ENCODE assay signal across 28 cellular contexts in genomic region chr6:153493501-153493900, GRCh38.
"Had no signal": no experiment of that assay in that cellular context is flagged by ENCODE, and none has a peak within 500 bp of the region (broad histone marks: within the 10 kb centered on the region; RNA-seq: fewer than 3 reads in every experiment).

No MANE protein-coding gene starts in this region.

- H3K36me3 Mint-ChIP-seq: naive B cell; naive thymus-derived CD8-positive, alpha-beta T cell; natural killer cell treated with Interleukin-12 subunit alpha and Interleukin-12 subunit beta and Interleukin-15 and Interleukin-18, amount 100 ng/mL, for 72 hours; stimulated activated memory B cell treated with anti-CD40 and anti-IgM and Interleukin-4, amounts not matched to agents 10 μg/mL and 1 μg/mL and 100 μg/mL, for 72 hours had no signal

- DNase-seq: naive B cell; naive thymus-derived CD8-positive, alpha-beta T cell; nephron progenitor cell; nucleus accumbens; pancreas; psoas muscle; right cardiac atrium; right lobe of liver; stimulated activated CD4-positive, alpha-beta T cell treated with anti-CD3 and anti-CD28 coated beads, Interleukin-15, amount 100 ng/mL, for 24 hours; stimulated activated CD4-positive, alpha-beta T cell treated with anti-CD3 and anti-CD28 coated beads, Interleukin-2, amount 100 ng/mL, for 24 hours; stimulated activated CD4-positive, alpha-beta T cell treated with anti-CD3 and anti-CD28 coated beads, Interleukin-2, amount 100 ng/mL, for 48 hours; stimulated activated CD4-positive, alpha-beta T cell treated with anti-CD3 and anti-CD28 coated beads, Interleukin-4, amount 100 ng/mL, for 24 hours; stimulated activated naive CD4-positive, alpha-beta T cell; stimulated activated naive CD8-positive, alpha-beta T cell treated with anti-CD3 and anti-CD28 coated beads, Interleukin-15, amount 100 ng/mL, for 72 hours; stimulated activated naive CD8-positive, alpha-beta T cell treated with anti-CD3 and anti-CD28 coated beads, Interleukin-15, Interleukin-2, amounts not matched to agents 100 U/mL and 50 U/mL, for 24 hours; substantia nigra; thyroid gland; trophoblast cell; upper lobe of left lung had no signal

- H3K27ac Mint-ChIP-seq: naive B cell; naive thymus-derived CD8-positive, alpha-beta T cell; natural killer cell treated with Interleukin-12 subunit alpha and Interleukin-12 subunit beta and Interleukin-15 and Interleukin-18, amount 100 ng/mL, for 72 hours; nephron progenitor cell; stimulated activated memory B cell treated with anti-CD40 and anti-IgM and Interleukin-4, amounts not matched to agents 10 μg/mL and 1 μg/mL and 100 μg/mL, for 72 hours; stimulated activated naive CD8-positive, alpha-beta T cell treated with anti-CD3 and anti-CD28 coated beads, Interleukin-15, amount 100 ng/mL, for 72 hours had no signal

- H3K4me3 ChIP-seq: pancreas, psoas muscle, right lobe of liver, skin epidermis, suprapubic skin, thoracic aorta, thyroid gland, tibial nerve, upper lobe of left lung, vagina had no signal

- H3K27ac ChIP-seq: neutrophil, pancreas, psoas muscle, right lobe of liver, skin epidermis, suprapubic skin, thoracic aorta, thyroid gland, tibial nerve, upper lobe of left lung, vagina had no signal

- ATAC-seq: naive thymus-derived CD8-positive, alpha-beta T cell; natural killer cell treated with Interleukin-12 subunit alpha and Interleukin-12 subunit beta and Interleukin-15 and Interleukin-18, amount 100 ng/mL, for 72 hours; pancreas; psoas muscle; right cardiac atrium; right lobe of liver; stimulated activated memory B cell treated with anti-CD40 and anti-IgM and Interleukin-4, amounts not matched to agents 10 μg/mL and 1 μg/mL and 100 μg/mL, for 72 hours; stimulated activated naive CD8-positive, alpha-beta T cell treated with anti-CD3 and anti-CD28 coated beads, Interleukin-15, amount 100 ng/mL, for 72 hours; stimulated activated naive CD8-positive, alpha-beta T cell treated with anti-CD3 and anti-CD28 coated beads, Interleukin-15, Interleukin-2, amounts not matched to agents 100 U/mL and 50 U/mL, for 24 hours had no signal

- H3K4me3 Mint-ChIP-seq: naive B cell; naive thymus-derived CD8-positive, alpha-beta T cell; natural killer cell treated with Interleukin-12 subunit alpha and Interleukin-12 subunit beta and Interleukin-15 and Interleukin-18, amount 100 ng/mL, for 72 hours; nephron progenitor cell; neural crest cell; stimulated activated memory B cell treated with anti-CD40 and anti-IgM and Interleukin-4, amounts not matched to agents 10 μg/mL and 1 μg/mL and 100 μg/mL, for 72 hours; stimulated activated naive CD8-positive, alpha-beta T cell treated with anti-CD3 and anti-CD28 coated beads, Interleukin-15, amount 100 ng/mL, for 72 hours had no signal

- H3K27me3 ChIP-seq: neutrophil, pancreas, right lobe of liver, suprapubic skin, thyroid gland, tibial nerve, upper lobe of left lung, vagina had no signal

- H3K4me1 Mint-ChIP-seq: naive B cell; naive thymus-derived CD8-positive, alpha-beta T cell; neural crest cell; stimulated activated memory B cell treated with anti-CD40 and anti-IgM and Interleukin-4, amounts not matched to agents 10 μg/mL and 1 μg/mL and 100 μg/mL, for 72 hours; stimulated activated naive CD8-positive, alpha-beta T cell treated with anti-CD3 and anti-CD28 coated beads, Interleukin-15, amount 100 ng/mL, for 72 hours had no signal

- H3K9me3 Mint-ChIP-seq: stimulated activated memory B cell treated with anti-CD40 and anti-IgM and Interleukin-4, amounts not matched to agents 10 μg/mL and 1 μg/mL and 100 μg/mL, for 72 hours; stimulated activated naive CD8-positive, alpha-beta T cell treated with anti-CD3 and anti-CD28 coated beads, Interleukin-15, amount 100 ng/mL, for 72 hours had no signal

- H3K36me3 ChIP-seq: neutrophil, pancreas, right lobe of liver, suprapubic skin, thoracic aorta, thyroid gland, tibial nerve, upper lobe of left lung, vagina had no signal

- H3K27me3 Mint-ChIP-seq: naive B cell; naive thymus-derived CD8-positive, alpha-beta T cell; natural killer cell treated with Interleukin-12 subunit alpha and Interleukin-12 subunit beta and Interleukin-15 and Interleukin-18, amount 100 ng/mL, for 72 hours; stimulated activated memory B cell treated with anti-CD40 and anti-IgM and Interleukin-4, amounts not matched to agents 10 μg/mL and 1 μg/mL and 100 μg/mL, for 72 hours; stimulated activated naive CD8-positive, alpha-beta T cell treated with anti-CD3 and anti-CD28 coated beads, Interleukin-15, amount 100 ng/mL, for 72 hours had no signal

- H3K4me1 ChIP-seq: pancreas, psoas muscle, right lobe of liver, suprapubic skin, thyroid gland, tibial nerve, upper lobe of left lung, vagina had no signal

- H3K9me3 ChIP-seq: neutrophil, pancreas, psoas muscle, right lobe of liver, thoracic aorta, thyroid gland, upper lobe of left lung had no signal
